ENCODE assay signal across 29 cellular contexts in genomic region chr4:151022586-151022985, GRCh38.
"Had no signal": no experiment of that assay in that cellular context is flagged by ENCODE, and none has a peak within 500 bp of the region (broad histone marks: within the 10 kb centered on the region; RNA-seq: fewer than 3 reads in every experiment).

No MANE protein-coding gene starts in this region.

- H2AFZ ChIP-seq: neural progenitor cell, parathyroid adenoma had no signal

- H3K79me2 ChIP-seq: parathyroid adenoma had no signal

- H3K36me3 ChIP-seq: neural progenitor cell, ovary, right lobe of liver, sigmoid colon, stomach, thoracic aorta, thyroid gland, tibial nerve, upper lobe of left lung, vagina had no signal

- H3K9me3 Mint-ChIP-seq: natural killer cell; nephron; neural progenitor cell; stimulated activated effector memory CD8-positive, alpha-beta T cell treated with anti-CD3 and anti-CD28 coated beads, Interleukin-12 subunit alpha, Interleukin-12 subunit beta, amount 100 ng/mL, for 72 hours; stimulated activated naive B cell treated with anti-CD40 and anti-IgM and Interleukin-4, amounts not matched to agents 10 μg/mL and 1 μg/mL and 100 μg/mL, for 72 hours; stimulated activated naive CD8-positive, alpha-beta T cell treated with anti-CD3 and anti-CD28 coated beads, Interleukin-15, Interleukin-2, amounts not matched to agents 100 ng/mL and 50 ng/mL, for 24 hours had no signal

- H3K27me3 ChIP-seq: neural progenitor cell, ovary, right lobe of liver, sigmoid colon, stomach, thyroid gland, tibial nerve, upper lobe of left lung, vagina had no signal

- H3K4me1 ChIP-seq: neural progenitor cell, parathyroid adenoma, psoas muscle, right lobe of liver, sigmoid colon, thyroid gland, tibial nerve, upper lobe of left lung, vagina had no signal

- H3K36me3 Mint-ChIP-seq: natural killer cell; neural progenitor cell; stimulated activated effector memory CD8-positive, alpha-beta T cell treated with anti-CD3 and anti-CD28 coated beads, Interleukin-12 subunit alpha, Interleukin-12 subunit beta, amount 100 ng/mL, for 72 hours; stimulated activated naive B cell treated with anti-CD40 and anti-IgM and Interleukin-4, amounts not matched to agents 10 μg/mL and 1 μg/mL and 100 μg/mL, for 72 hours had no signal

- DNase-seq: natural killer cell; occipital lobe; ovary; posterior cingulate gyrus; psoas muscle; right cardiac atrium; right lobe of liver; sigmoid colon; small intestine; stimulated activated CD4-positive, alpha-beta T cell treated with anti-CD3 and anti-CD28 coated beads, Interleukin-15, amount 100 ng/mL, for 24 hours; stimulated activated CD4-positive, alpha-beta T cell treated with anti-CD3 and anti-CD28 coated beads, Interleukin-2, amount 100 ng/mL, for 24 hours; stimulated activated CD4-positive, alpha-beta T cell treated with anti-CD3 and anti-CD28 coated beads, Interleukin-2, amount 100 ng/mL, for 48 hours; stimulated activated CD4-positive, alpha-beta T cell treated with anti-CD3 and anti-CD28 coated beads, Interleukin-4, amount 100 ng/mL, for 24 hours; stimulated activated naive B cell treated with anti-CD40 and anti-IgM and Interleukin-4, amounts not matched to agents 10 μg/mL and 1 μg/mL and 100 μg/mL, for 72 hours; stimulated activated naive CD4-positive, alpha-beta T cell treated with Interleukin-2 at 50 U/mL for 16 hours; stomach; thyroid gland; trophoblast cell; upper lobe of left lung had no signal

- H3K9me3 ChIP-seq: ovary, psoas muscle, right lobe of liver, sigmoid colon, stomach, thoracic aorta, thyroid gland, tibial nerve, upper lobe of left lung, vagina had no signal

- H3K4me3 Mint-ChIP-seq: natural killer cell; nephron; neural progenitor cell; stimulated activated effector memory CD8-positive, alpha-beta T cell treated with anti-CD3 and anti-CD28 coated beads, Interleukin-12 subunit alpha, Interleukin-12 subunit beta, amount 100 ng/mL, for 72 hours; stimulated activated naive B cell treated with anti-CD40 and anti-IgM and Interleukin-4, amounts not matched to agents 10 μg/mL and 1 μg/mL and 100 μg/mL, for 72 hours; stimulated activated naive CD8-positive, alpha-beta T cell treated with anti-CD3 and anti-CD28 coated beads, Interleukin-15, Interleukin-2, amounts not matched to agents 100 ng/mL and 50 ng/mL, for 24 hours had no signal

- H3K4me2 ChIP-seq: neural progenitor cell had no signal

- FAIRE-seq: small intestine, urothelium cell line had no signal

- H3K27ac Mint-ChIP-seq: natural killer cell; nephron; neural progenitor cell; progenitor cell of endocrine pancreas; stimulated activated effector memory CD8-positive, alpha-beta T cell treated with anti-CD3 and anti-CD28 coated beads, Interleukin-12 subunit alpha, Interleukin-12 subunit beta, amount 100 ng/mL, for 72 hours; stimulated activated naive B cell treated with anti-CD40 and anti-IgM and Interleukin-4, amounts not matched to agents 10 μg/mL and 1 μg/mL and 100 μg/mL, for 72 hours; stimulated activated naive CD8-positive, alpha-beta T cell treated with anti-CD3 and anti-CD28 coated beads, Interleukin-15, Interleukin-2, amounts not matched to agents 100 ng/mL and 50 ng/mL, for 24 hours had no signal

- ATAC-seq: natural killer cell; psoas muscle; right cardiac atrium; right lobe of liver; stimulated activated effector memory CD8-positive, alpha-beta T cell treated with anti-CD3 and anti-CD28 coated beads, Interleukin-12 subunit alpha, Interleukin-12 subunit beta, amount 100 ng/mL, for 72 hours; stimulated activated naive B cell treated with anti-CD40 and anti-IgM and Interleukin-4, amounts not matched to agents 10 μg/mL and 1 μg/mL and 100 μg/mL, for 72 hours had no signal

- H3K4me3 ChIP-seq: neural progenitor cell, ovary, psoas muscle, right lobe of liver, sigmoid colon, stomach, thoracic aorta, thyroid gland, tibial nerve, upper lobe of left lung, vagina had no signal

- H3K9ac ChIP-seq: neural progenitor cell, parathyroid adenoma had no signal

- H3K27ac ChIP-seq: neural progenitor cell, ovary, parathyroid adenoma, psoas muscle, right lobe of liver, sigmoid colon, stomach, thoracic aorta, thyroid gland, tibial nerve, upper lobe of left lung, vagina had no signal

- H3K4me1 Mint-ChIP-seq: natural killer cell; nephron; neural progenitor cell; stimulated activated effector memory CD8-positive, alpha-beta T cell treated with anti-CD3 and anti-CD28 coated beads, Interleukin-12 subunit alpha, Interleukin-12 subunit beta, amount 100 ng/mL, for 72 hours; stimulated activated naive B cell treated with anti-CD40 and anti-IgM and Interleukin-4, amounts not matched to agents 10 μg/mL and 1 μg/mL and 100 μg/mL, for 72 hours had no signal

- H3K27me3 Mint-ChIP-seq: progenitor cell of endocrine pancreas had no signal
